In the genomic region with DNA sequence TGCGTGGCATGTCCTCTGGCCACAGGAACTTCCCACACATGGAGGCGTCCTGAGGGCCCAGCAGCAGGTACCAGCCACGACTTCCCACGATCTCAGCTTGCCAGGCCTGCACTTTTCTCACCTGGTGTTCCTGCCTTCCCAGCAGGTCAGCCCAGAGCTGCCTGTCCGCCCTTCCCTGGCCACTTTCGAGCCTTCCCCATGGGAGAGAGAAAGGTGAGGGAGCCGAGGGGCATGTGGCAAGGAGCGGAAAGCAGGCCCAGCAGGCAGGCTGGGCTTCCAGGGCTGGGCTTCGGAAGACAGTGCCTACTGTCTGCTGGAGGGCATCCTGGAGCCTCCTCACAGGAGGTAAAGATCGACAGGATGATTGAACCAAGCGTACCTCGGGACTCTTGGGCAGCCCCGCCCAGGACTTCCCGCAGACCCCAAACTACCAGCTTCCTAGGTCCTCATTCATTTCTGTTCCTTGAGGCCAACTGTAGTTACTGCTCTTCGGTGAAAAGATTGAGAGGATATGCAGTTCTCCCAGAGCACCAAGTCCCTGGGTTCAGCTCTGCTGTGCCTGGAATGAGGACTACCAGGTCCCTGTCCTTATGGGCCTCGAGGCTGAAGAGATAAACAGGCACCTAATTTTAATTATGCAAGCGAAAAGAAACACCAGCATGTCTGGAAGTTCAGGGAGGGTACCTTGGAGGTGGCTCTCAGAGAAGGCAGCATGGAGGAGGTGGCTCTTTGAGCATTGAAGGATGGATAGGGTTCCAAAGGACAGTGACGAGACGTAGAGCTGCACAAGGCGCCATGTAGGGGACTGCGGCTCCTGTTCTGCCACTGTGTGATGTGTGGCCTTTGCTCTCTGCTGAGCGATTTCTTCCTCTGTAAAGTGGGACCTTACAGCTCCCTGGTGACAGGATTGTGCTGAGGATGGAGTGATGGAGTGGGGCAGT, we compare ENCODE assay signal across 9 cellular contexts.
DNase-seq lines count a peak whose midpoint lies in the region; ATAC-seq, FAIRE-seq and TF ChIP-seq lines count a peak whose summit lies in the region.
"Had no signal": no experiment of that assay in that cellular context is flagged by ENCODE, and none has a peak within 500 bp of the region (broad histone marks: within the 10 kb centered on the region; RNA-seq: fewer than 3 reads in every experiment).

No MANE protein-coding gene starts in this region.

- no peak overlapping the region for H3K9ac ChIP-seq in DND-41 (ENCODE audit: low read depth, low read length)
- peak overlapping the region; percentile 35 for H3K9ac ChIP-seq in keratinocyte (ENCODE audit: control insufficient read depth, extremely low read depth, insufficient read depth, low read length)

- no peaks in the 10 kb centered on the region for H3K27me3 Mint-ChIP-seq in T-helper 17 cell

- H3K36me3 ChIP-seq in DND-41 (ENCODE audit: insufficient read depth, low read length) (peaks cover 11% of the 10 kb centered on the region; the same call in 1 of the 2 replicates), keratinocyte (ENCODE audit: control insufficient read depth in 2 of 2, extremely low read depth in 1 of 2, insufficient read depth in 2 of 2, low read length in 2 of 2) (peaks cover 0 to 7% of the 10 kb centered on the region in 2 experiments)

- peaks cover 12% of the 10 kb centered on the region for H3K4me1 Mint-ChIP-seq in T-helper 17 cell

- TF ChIP-seq CTCF in DND-41 (IDR thresholded peaks at IDR 0.05; ENCODE audit: borderline replicate concordance, extremely low read depth, low read length, poor library complexity, severe bottlenecking) (no peak), keratinocyte (optimal IDR thresholded peaks at IDR 0.05 in 1 of 3, IDR thresholded peaks at IDR 0.05 in 1 of 3, conservative IDR thresholded peaks at IDR 0.05 in 1 of 3; ENCODE audit: extremely low read depth in 1 of 3, insufficient read depth in 2 of 3, low read length in 3 of 3) (no peak)

- FAIRE-seq in keratinocyte (lab: Jason Lieb, UNC) (no peak), GM12891 (lab: Jason Lieb, UNC) (no peak)

- H3K4me1 ChIP-seq in DND-41 (ENCODE audit: insufficient read depth, low read length) (no peaks in the 10 kb centered on the region), keratinocyte (ENCODE audit: control insufficient read depth, extremely low read depth, insufficient read depth, low read length) (peaks cover 52% of the 10 kb centered on the region)

- H2AFZ ChIP-seq in DND-41 (ENCODE audit: low read depth, low read length) (no peak overlapping the region), keratinocyte (ENCODE audit: control insufficient read depth, low read length) (no peak overlapping the region)

- H3K27ac ChIP-seq in DND-41 (ENCODE audit: low read length) (0 out of 2 replicates have a peak overlapping the region, but pooled peaks have one; percentile 44), keratinocyte (ENCODE audit: control insufficient read depth, insufficient read depth, low read length) (peak overlapping the region; percentile 70), skin epidermis (peak overlapping the region in 14 of 21 experiments; percentile 37 to 79 (median 64))

- no peak for DNase-seq in DND-41
- DNase-seq in T-helper 17 cell, result no peak
- no peak for DNase-seq in keratinocyte (ENCODE audit: low read depth, low spot score)
- DNase-seq in mucosa of gallbladder (ENCODE audit: low spot score), result no peak
- DNase-seq in C1 segment of cervical spinal cord (lab: John Stamatoyannopoulos, UW), result no peak
- no peak for DNase-seq in GM12891 (ENCODE audit: insufficient read length, low spot score)
- DNase-seq: NCI-H524 treated with DMSO at 0.1 percent for 48 hours had no signal

- no peak for TF ChIP-seq POLR2A in GM12891 (IDR thresholded peaks at IDR 0.05; ENCODE audit: low read depth, low read length)

- H3K4me3 Mint-ChIP-seq in T-helper 17 cell, result no peak overlapping the region

- dilution Hi-C loops in keratinocyte (cut with MboI; ENCODE audit: extremely low pct_ligation_motif_present, low sequenced_read_pairs), result no loop called here

- peaks cover 9% of the 10 kb centered on the region; the same call in 1 of the 2 replicates for H3K79me2 ChIP-seq in DND-41 (ENCODE audit: insufficient read depth, low read length)
- no peaks in the 10 kb centered on the region for H3K79me2 ChIP-seq in keratinocyte (ENCODE audit: control insufficient read depth, insufficient read depth, low read length)

- H3K9me1 ChIP-seq in keratinocyte (ENCODE audit: control insufficient read depth, extremely low read depth, insufficient read depth, low read length), result peaks cover 3% of the 10 kb centered on the region

- ATAC-seq in DND-41 (ENCODE audit: insufficient read depth, low read depth) (no peak), T-helper 17 cell (no peak), HG03097 (IDR thresholded peaks at IDR 0.05; ENCODE audit: low FRiP score, unreplicated experiment) (no peak)

- H3K27ac Mint-ChIP-seq in T-helper 17 cell, result peak overlapping the region; percentile 74

- H3K9me3 ChIP-seq in DND-41 (ENCODE audit: insufficient read depth, low read length, severe bottlenecking) (no peaks in the 10 kb centered on the region), T-helper 17 cell (ENCODE audit: control insufficient read depth, low read length, poor library complexity, severe bottlenecking) (no peaks in the 10 kb centered on the region), keratinocyte (ENCODE audit: control insufficient read depth, low read depth, low read length) (no peaks in the 10 kb centered on the region)

- H4K20me1 ChIP-seq in DND-41 (ENCODE audit: insufficient read depth, low read length) (peaks cover 61% of the 10 kb centered on the region), keratinocyte (ENCODE audit: control insufficient read depth, extremely low read depth, insufficient read depth, low read length) (no peaks in the 10 kb centered on the region)

- H3K27me3 ChIP-seq in DND-41 (ENCODE audit: insufficient read depth, low read length, poor library complexity) (no peaks in the 10 kb centered on the region), keratinocyte (ENCODE audit: control insufficient read depth, extremely low read depth, insufficient read depth, low read length) (no peaks in the 10 kb centered on the region)

- H3K4me3 ChIP-seq in DND-41 (ENCODE audit: low read depth in 1 of 2, low read length in 2 of 2) (no peak overlapping the region), keratinocyte (ENCODE audit: control insufficient read depth in 2 of 3, extremely low read depth in 1 of 3, insufficient read depth in 2 of 3, low read depth in 1 of 3, low read length in 3 of 3) (no peak overlapping the region), skin epidermis (no peak overlapping the region)

- H3K4me2 ChIP-seq in DND-41 (ENCODE audit: insufficient read depth, low read length) (no peak overlapping the region), keratinocyte (ENCODE audit: control insufficient read depth, extremely low read depth, insufficient read depth, low read depth, low read length) (no peak overlapping the region)

- H3K36me3 Mint-ChIP-seq in T-helper 17 cell (ENCODE audit: low read depth), result peaks cover 3% of the 10 kb centered on the region

TF ChIP-seq in GM12891, 5 proteins besides CTCF, POLR2A, EP300 and RAD21:
- TF ChIP-seq SPI1 (IDR thresholded peaks at IDR 0.05; ENCODE audit: low read depth, low read length), result no peak
- TF ChIP-seq POLR2AphosphoS5 (IDR thresholded peaks at IDR 0.05; ENCODE audit: low read depth, low read length), result no peak
- no peak for TF ChIP-seq PAX5 (IDR thresholded peaks at IDR 0.05; ENCODE audit: insufficient read depth, low read length, severe bottlenecking)
- no peak for TF ChIP-seq TAF1 (IDR thresholded peaks at IDR 0.05; ENCODE audit: low read depth, low read length)
- no peak for TF ChIP-seq POU2F2 (IDR thresholded peaks at IDR 0.05; ENCODE audit: low read depth, low read length)
